Comparison of ENCODE assay signal across 9 cellular contexts in genomic region chr21:14523234-14523633, GRCh38. TPM values are rescaled to one million over a fixed set of nuclear protein-coding genes. Genes with fewer than 3 reads are reported as not detected.
DNase-seq lines count a peak whose midpoint lies in the region; ATAC-seq, FAIRE-seq and TF ChIP-seq lines count a peak whose summit lies in the region.
"Had no signal": no experiment of that assay in that cellular context is flagged by ENCODE, and none has a peak within 500 bp of the region (broad histone marks: within the 10 kb centered on the region; RNA-seq: fewer than 3 reads in every experiment).

No MANE protein-coding gene starts in this region.

- no peak for TF ChIP-seq EP300 in sigmoid colon (IDR thresholded peaks at IDR 0.05)

- CTCF ChIA-PET in CD4-positive, alpha-beta T cell (lab: Charles Lee): interaction anchor here (0.7 kb wide), 1 partner anchor 30 kb away, joined by 3 read pairs; no protein-coding TSS in a partner anchor

- H3K4me1 Mint-ChIP-seq in CD4-positive, alpha-beta T cell (ENCODE audit: low read depth): peaks cover 79% of the 10 kb centered on the region
- peaks cover 71% of the 10 kb centered on the region for H3K4me1 Mint-ChIP-seq in activated T-cell treated with anti-CD3 and anti-CD28 coated beads, Interleukin-2, amount 50 U/mL, for 72 hours (ENCODE audit: low read depth)
- H3K4me1 Mint-ChIP-seq: nephron had no signal

- H3K36me3 ChIP-seq in sigmoid colon: no peaks in the 10 kb centered on the region

- peaks cover 36% of the 10 kb centered on the region for H3K36me3 Mint-ChIP-seq in CD4-positive, alpha-beta T cell (ENCODE audit: low read depth)
- H3K36me3 Mint-ChIP-seq in activated T-cell treated with anti-CD3 and anti-CD28 coated beads, Interleukin-2, amount 50 U/mL, for 72 hours (ENCODE audit: insufficient read depth in 2 of 2): peaks cover 4 to 12% of the 10 kb centered on the region in 2 donors

- TF ChIP-seq CTCF in CD4-positive, alpha-beta T cell (IDR thresholded peaks at IDR 0.05): no peak
- TF ChIP-seq CTCF in sigmoid colon (IDR thresholded peaks at IDR 0.05): no peak

- H3K27me3 Mint-ChIP-seq in CD4-positive, alpha-beta T cell: no peaks in the 10 kb centered on the region
- H3K27me3 Mint-ChIP-seq in activated T-cell treated with anti-CD3 and anti-CD28 coated beads, Interleukin-2, amount 50 U/mL, for 72 hours (ENCODE audit: low read depth): no peaks in the 10 kb centered on the region

- H3K9me3 Mint-ChIP-seq in CD4-positive, alpha-beta T cell: no peaks in the 10 kb centered on the region
- H3K9me3 Mint-ChIP-seq in activated T-cell treated with anti-CD3 and anti-CD28 coated beads, Interleukin-2, amount 50 U/mL, for 72 hours: no peaks in the 10 kb centered on the region
- H3K9me3 Mint-ChIP-seq: nephron had no signal

- no peaks in the 10 kb centered on the region for H3K9me3 ChIP-seq in CD4-positive, alpha-beta T cell (ENCODE audit: control insufficient read depth, low read length)
- no peaks in the 10 kb centered on the region for H3K9me3 ChIP-seq in sigmoid colon

- peak in 1 of 10 experiments; percentile 7 for DNase-seq in CD4-positive, alpha-beta T cell
- DNase-seq in activated T-cell treated with anti-CD3 and anti-CD28 coated beads, Interleukin-2, amount 50 U/mL, for 72 hours: peak; percentile 48 to 54
- DNase-seq in stimulated activated CD4-positive, alpha-beta T cell treated with anti-CD3 and anti-CD28 coated beads, Interleukin-2, amount 100 ng/mL, for 4 hours (ENCODE audit: low read depth): peak; percentile 34
- DNase-seq in sigmoid colon (no peak), HTR-8/SVneo (ENCODE audit: insufficient read length, low spot score) (no peak), AG20443 (ENCODE audit: low spot score) (no peak)

- no peak for TF ChIP-seq POLR2A in sigmoid colon (IDR thresholded peaks at IDR 0.05)

- no peak overlapping the region for H3K27ac ChIP-seq in CD4-positive, alpha-beta T cell (ENCODE audit: low read depth, low read length)
- peak overlapping the region in 1 of 4 donors; percentile 9 for H3K27ac ChIP-seq in sigmoid colon

- no peak for FAIRE-seq in HTR-8/SVneo (lab: Jason Lieb, UNC)

- WGBS in sigmoid colon, 2 donors: 56 to 80% methylated on average over 5 of the region's 5 CpGs

- H3K4me3 ChIP-seq in sigmoid colon: no peak overlapping the region

- H3K4me3 Mint-ChIP-seq in CD4-positive, alpha-beta T cell: peak overlapping the region; percentile 75
- H3K4me3 Mint-ChIP-seq in activated T-cell treated with anti-CD3 and anti-CD28 coated beads, Interleukin-2, amount 50 U/mL, for 72 hours: peak overlapping the region; percentile 75 to 90
- H3K4me3 Mint-ChIP-seq: nephron had no signal

- H3K4me1 ChIP-seq in sigmoid colon: peaks cover 0 to 7% (median 0%) of the 10 kb centered on the region in 4 donors

- no peaks in the 10 kb centered on the region for H3K27me3 ChIP-seq in CD4-positive, alpha-beta T cell (ENCODE audit: control insufficient read depth, insufficient read depth, low read length)
- H3K27me3 ChIP-seq in sigmoid colon: no peaks in the 10 kb centered on the region

- peak overlapping the region; percentile 35 for H3K27ac Mint-ChIP-seq in CD4-positive, alpha-beta T cell
- H3K27ac Mint-ChIP-seq in activated T-cell treated with anti-CD3 and anti-CD28 coated beads, Interleukin-2, amount 50 U/mL, for 72 hours: peak overlapping the region; percentile 96

- peak; percentile 57 for ATAC-seq in CD4-positive, alpha-beta T cell (ENCODE audit: poor library complexity)
- ATAC-seq in GM19452 (IDR thresholded peaks at IDR 0.05; ENCODE audit: unreplicated experiment) (peak; percentile 89), HG03442 (IDR thresholded peaks at IDR 0.05; ENCODE audit: unreplicated experiment) (peak; percentile 84)
- peak; percentile 88 for ATAC-seq in activated T-cell treated with anti-CD3 and anti-CD28 coated beads, Interleukin-2, amount 50 U/mL, for 72 hours (replicated peaks in 1 of 2)

- intact Hi-C loops in CD4-positive, alpha-beta T cell (cut with DNase I, micrococcal nuclease): loop anchor here in 1 of 2 experiments (10.0 kb wide), 1 partner anchor 212 kb away; no protein-coding TSS in a partner anchor
- intact Hi-C loops in sigmoid colon (cut with DNase I): no loop called here

- POLR2A ChIA-PET in CD4-positive, alpha-beta T cell (lab: Charles Lee): interaction anchor here (0.6 to 0.9 kb wide), 2 partner anchors 14 to 1786 kb away, joined by 3 to 4 read pairs; no protein-coding TSS in a partner anchor

RNA-seq across cellular contexts. Expression of gene SAMSN1, which starts 22.9 kb away (rescaled TPM):
- total RNA-seq in CD4-positive, alpha-beta T cell: 10 to 100 TPM; 51.2 to 51.3 TPM
- total RNA-seq in activated T-cell treated with anti-CD3 and anti-CD28 coated beads, Interleukin-2, amount 50 U/mL, for 72 hours: 10 to 100 TPM; 65.4 to 69.1 TPM
- total RNA-seq in sigmoid colon: 1 to 10 TPM; 4.4 to 7.5 (median 4.7) TPM
- 10 to 100 TPM in 2 of 3 donors, 1 to 10 TPM in 1; 7.8 to 16.4 (median 11.8) TPM for polyA plus RNA-seq in sigmoid colon

Comparison
In these comparisons a context has a peak if more than half of its experiments do, and no peak if none do; other contexts are left out.
1. DNase-seq: peak in activated T-cell treated with anti-CD3 and anti-CD28 coated beads, Interleukin-2, amount 50 U/mL, for 72 hours (2 of 2) and stimulated activated CD4-positive, alpha-beta T cell treated with anti-CD3 and anti-CD28 coated beads, Interleukin-2, amount 100 ng/mL, for 4 hours (single experiment); none in sigmoid colon (single experiment), HTR-8/SVneo (single experiment) and AG20443 (single experiment).
2. RNA of gene SAMSN1, which starts 22.9 kb away (total RNA-seq): 65.4 to 69.1 TPM in activated T-cell treated with anti-CD3 and anti-CD28 coated beads, Interleukin-2, amount 50 U/mL, for 72 hours and 51.2 to 51.3 TPM in CD4-positive, alpha-beta T cell; 4.4 to 7.5 TPM in sigmoid colon; every median in the first group is over 4 times any median in the second.
3. Peak in every context shown above with its lines, with median percentiles within 50 percentile points of each other: ATAC-seq.